ENCODE assay signal across 8 cellular contexts in genomic region chr5:14664270-14665109, GRCh38. TPM values are rescaled to one million over a fixed set of nuclear protein-coding genes. Genes with fewer than 3 reads are reported as not detected.
DNase-seq lines count a peak whose midpoint lies in the region; TF ChIP-seq lines count a peak whose summit lies in the region.

OTULIN (plus strand) TSS chr5:14664718; CDS start chr5:14664826, 108 bp downstream.

- H3K4me3 ChIP-seq in HAP-1 (peak within 1 kb of the TSS; percentile 56), MG63 (peak within 1 kb of the TSS; percentile 93), suprapubic skin (peak within 1 kb of the TSS; percentile 87)

- H3K4me1 Mint-ChIP-seq in activated naive CD4-positive, alpha-beta T cell treated with anti-CD3 and anti-CD28 coated beads for 36 hours (ENCODE audit: low read depth): peaks cover 71% of the 10 kb centered on the region

- CTCF ChIA-PET in activated naive CD4-positive, alpha-beta T cell treated with anti-CD3 and anti-CD28 coated beads for 36 hours (lab: Charles Lee): interaction anchor here (0.9 kb wide), 1 partner anchor 16 kb away, joined by 3 read pairs; no protein-coding TSS in a partner anchor

- intact Hi-C loops in activated naive CD4-positive, alpha-beta T cell treated with anti-CD3 and anti-CD28 coated beads for 36 hours (cut with micrococcal nuclease): loop anchor here (1.0 to 10.0 kb wide), 10 partner anchors 42 to 1960 kb away; partner anchors contain the start of genes ANKH, OTULINL, TRIO and ZNF622

- peak within 1 kb of the TSS; percentile 97 for H3K27ac ChIP-seq in suprapubic skin

- H3K4me3 Mint-ChIP-seq in activated naive CD4-positive, alpha-beta T cell treated with anti-CD3 and anti-CD28 coated beads for 36 hours: peak within 1 kb of the TSS; percentile 96

- H3K27me3 ChIP-seq in HAP-1 (ENCODE audit: low read depth) (no peaks in the 10 kb centered on the region), MG63 (no peaks in the 10 kb centered on the region), suprapubic skin (no peaks in the 10 kb centered on the region)

- peak within 1 kb of the TSS; percentile 97 for H3K27ac Mint-ChIP-seq in activated naive CD4-positive, alpha-beta T cell treated with anti-CD3 and anti-CD28 coated beads for 36 hours

- H3K36me3 Mint-ChIP-seq in activated naive CD4-positive, alpha-beta T cell treated with anti-CD3 and anti-CD28 coated beads for 36 hours (ENCODE audit: low read depth): peaks cover 46% of the 10 kb centered on the region

- TF ChIP-seq CTCF in suprapubic skin (IDR thresholded peaks at IDR 0.05): no peak

- 1% methylated on average over 33 of the region's 116 CpGs for WGBS in suprapubic skin

- H3K9me3 ChIP-seq in HAP-1 (no peaks in the 10 kb centered on the region), MG63 (no peaks in the 10 kb centered on the region), suprapubic skin (no peaks in the 10 kb centered on the region)

- DNase-seq in GDM1 (lab: John Stamatoyannopoulos, UW) (peak; percentile 92), HAP-1 (ENCODE audit: low spot score in 2 of 2) (peak; percentile 80 to 85), MG63 (peak; percentile 94), SK-N-DZ (ENCODE audit: low spot score) (peak; percentile 91), germinal center (ENCODE audit: low spot score) (peak; percentile 95), occipital lobe (lab: John Stamatoyannopoulos, UW) (peak; percentile 86), suprapubic skin (ENCODE audit: low spot score in 2 of 2) (peak; percentile 93)
- peak; percentile 94 for DNase-seq in activated naive CD4-positive, alpha-beta T cell treated with anti-CD3 and anti-CD28 coated beads for 36 hours

- H3K9me3 Mint-ChIP-seq in activated naive CD4-positive, alpha-beta T cell treated with anti-CD3 and anti-CD28 coated beads for 36 hours: peaks cover 1% of the 10 kb centered on the region

- no peaks in the 10 kb centered on the region for H3K27me3 Mint-ChIP-seq in activated naive CD4-positive, alpha-beta T cell treated with anti-CD3 and anti-CD28 coated beads for 36 hours (ENCODE audit: low read depth)

- no peak for TF ChIP-seq EP300 in suprapubic skin (IDR thresholded peaks at IDR 0.05)

- H3K36me3 ChIP-seq in HAP-1 (replicated peaks): no peaks in the 10 kb centered on the region
- H3K36me3 ChIP-seq in MG63: peaks cover 28% of the 10 kb centered on the region
- no peaks in the 10 kb centered on the region for H3K36me3 ChIP-seq in suprapubic skin

- peak; percentile 47 to 80 for TF ChIP-seq POLR2A in suprapubic skin (IDR thresholded peaks at IDR 0.05)

- H3K4me1 ChIP-seq in HAP-1 (peaks cover 16% of the 10 kb centered on the region), suprapubic skin (peaks cover 59% of the 10 kb centered on the region)

- in situ Hi-C loops in HAP-1 (cut with MboI; ENCODE audit: low sequenced_read_pairs): no loop called here

RNA-seq across cellular contexts. Expression of gene OTULIN, which starts in this region (rescaled TPM):
- total RNA-seq in MG63 (2014; rRNA removed; shearing (Covaris generic); ENCODE audit: low replicate concordance): 19.1 and 71.5 TPM in 2 replicates
- polyA plus RNA-seq in SK-N-DZ (2014; cell fraction: cytosol; rRNA removed): 17.8 and 47.2 TPM in 2 replicates
- 15.2 and 21.5 TPM in 2 replicates for polyA plus RNA-seq in SK-N-DZ (2014; cell fraction: nucleus; rRNA removed)
- 10 to 100 TPM; 46.4 to 48.0 TPM for total RNA-seq in activated naive CD4-positive, alpha-beta T cell treated with anti-CD3 and anti-CD28 coated beads for 36 hours
- total RNA-seq in occipital lobe (12.8 TPM), suprapubic skin (100 to 1,000 TPM in 1 of 4 donors, 10 to 100 TPM in 3; 44.8 to 155 (median 62.5) TPM)

Comparison
In these comparisons a context has a peak if more than half of its experiments do, and no peak if none do; other contexts are left out.
1. Peak in every context shown above with its lines: DNase-seq, H3K4me3 ChIP-seq and H3K27ac ChIP-seq.